17 cellular contexts compared by ENCODE assay signal in genomic region chr1:14320518-14320917, GRCh38.
DNase-seq lines count a peak whose midpoint lies in the region; ATAC-seq and TF ChIP-seq lines count a peak whose summit lies in the region.
"Had no signal": no experiment of that assay in that cellular context is flagged by ENCODE, and none has a peak within 500 bp of the region (broad histone marks: within the 10 kb centered on the region; RNA-seq: fewer than 3 reads in every experiment).

No MANE protein-coding gene starts in this region.

- TF ChIP-seq POLR2A in heart left ventricle (IDR thresholded peaks at IDR 0.05): no peak

- H3K4me1 ChIP-seq in adipocyte (ENCODE audit: control insufficient read depth, insufficient read depth, low read length): peaks cover 3% of the 10 kb centered on the region
- H3K4me1 ChIP-seq in heart left ventricle: no peaks in the 10 kb centered on the region

- H3K4me1 Mint-ChIP-seq in T-helper 2 cell treated with Interferon-gamma antibody and Interleukin-4, amounts not matched to agents 5 μg/mL and 100 μg/mL, for 36 hours (ENCODE audit: low read depth): peaks cover 2% of the 10 kb centered on the region

- ATAC-seq in heart left ventricle: no peak
- ATAC-seq: Panc1 had no signal

- H3K9me3 ChIP-seq in adipocyte (ENCODE audit: control insufficient read depth, low read length): no peaks in the 10 kb centered on the region
- peaks cover 0 to 4% (median 0%) of the 10 kb centered on the region in 12 donors for H3K9me3 ChIP-seq in heart left ventricle

- DNase-seq in T-helper 2 cell treated with Interferon-gamma antibody and Interleukin-4, amounts not matched to agents 5 μg/mL and 100 μg/mL, for 36 hours (ENCODE audit: low spot score): no peak
- no peak for DNase-seq in T-helper 2 cell
- peak; percentile 45 for DNase-seq in NCI-H1048 (lab: John Stamatoyannopoulos, UW)
- peak; percentile 3 for DNase-seq in adipocyte (ENCODE audit: low read depth)
- peak; percentile 55 for DNase-seq in kidney tubule cell (ENCODE audit: low spot score)
- DNase-seq in hepatic stellate cell (ENCODE audit: low spot score): no peak
- DNase-seq in NCI-H1694 (lab: John Stamatoyannopoulos, UW): no peak
- no peak for DNase-seq in heart left ventricle
- DNase-seq: 8988T, activated T-cell treated with anti-CD3 and anti-CD28 coated beads for 4 hours, foreskin melanocyte, H7, NCI-H2029 treated with DMSO at 0.1 percent for 48 hours, small intestine had no signal

- H3K9ac ChIP-seq in adipocyte (ENCODE audit: low read length): no peak overlapping the region

- peak overlapping the region; percentile 17 for H3K27ac Mint-ChIP-seq in T-helper 2 cell treated with Interferon-gamma antibody and Interleukin-4, amounts not matched to agents 5 μg/mL and 100 μg/mL, for 36 hours
- H3K27ac Mint-ChIP-seq: nephron, type B pancreatic cell had no signal

- no peaks in the 10 kb centered on the region for H3K27me3 ChIP-seq in adipocyte (replicated peaks; ENCODE audit: control insufficient read depth, insufficient read depth, low read length)
- H3K27me3 ChIP-seq in heart left ventricle: peaks cover 0 to 28% (median 0%) of the 10 kb centered on the region in 9 donors

- no peak for TF ChIP-seq CTCF in heart left ventricle (IDR thresholded peaks at IDR 0.05)

- H3K36me3 Mint-ChIP-seq in T-helper 2 cell treated with Interferon-gamma antibody and Interleukin-4, amounts not matched to agents 5 μg/mL and 100 μg/mL, for 36 hours (ENCODE audit: low read depth): no peaks in the 10 kb centered on the region
- H3K36me3 Mint-ChIP-seq: type B pancreatic cell had no signal

- H3K9me3 Mint-ChIP-seq in T-helper 2 cell treated with Interferon-gamma antibody and Interleukin-4, amounts not matched to agents 5 μg/mL and 100 μg/mL, for 36 hours: peaks cover 15% of the 10 kb centered on the region

- H3K27ac ChIP-seq in heart left ventricle: no peak overlapping the region

- H3K36me3 ChIP-seq in adipocyte (ENCODE audit: control insufficient read depth, insufficient read depth, low read length, severe bottlenecking) (no peaks in the 10 kb centered on the region), heart left ventricle (no peaks in the 10 kb centered on the region)

- H3K4me3 Mint-ChIP-seq in T-helper 2 cell treated with Interferon-gamma antibody and Interleukin-4, amounts not matched to agents 5 μg/mL and 100 μg/mL, for 36 hours: no peak overlapping the region
- H3K4me3 Mint-ChIP-seq: nephron, type B pancreatic cell had no signal

- 62 to 82% (median 69%) methylated on average over 2 of the region's 2 CpGs for WGBS in heart left ventricle, 4 donors

- no peak overlapping the region for H3K4me3 ChIP-seq in adipocyte (ENCODE audit: low read length)
- no peak overlapping the region for H3K4me3 ChIP-seq in heart left ventricle

- peaks cover 3% of the 10 kb centered on the region for H3K27me3 Mint-ChIP-seq in T-helper 2 cell treated with Interferon-gamma antibody and Interleukin-4, amounts not matched to agents 5 μg/mL and 100 μg/mL, for 36 hours (ENCODE audit: low read depth)

- intact Hi-C loops in heart left ventricle (cut with DNase I): no loop called here

Comparison
In these comparisons a context has a peak if more than half of its experiments do, and no peak if none do; other contexts are left out.
1. DNase-seq: peak in NCI-H1048 (single experiment), adipocyte (single experiment) and kidney tubule cell (single experiment); none in T-helper 2 cell treated with Interferon-gamma antibody and Interleukin-4, amounts not matched to agents 5 μg/mL and 100 μg/mL, for 36 hours (single experiment), T-helper 2 cell (0 of 5), hepatic stellate cell (single experiment), NCI-H1694 (single experiment) and heart left ventricle (0 of 5).